ENCODE assay signal across 23 cellular contexts in the genomic region with DNA sequence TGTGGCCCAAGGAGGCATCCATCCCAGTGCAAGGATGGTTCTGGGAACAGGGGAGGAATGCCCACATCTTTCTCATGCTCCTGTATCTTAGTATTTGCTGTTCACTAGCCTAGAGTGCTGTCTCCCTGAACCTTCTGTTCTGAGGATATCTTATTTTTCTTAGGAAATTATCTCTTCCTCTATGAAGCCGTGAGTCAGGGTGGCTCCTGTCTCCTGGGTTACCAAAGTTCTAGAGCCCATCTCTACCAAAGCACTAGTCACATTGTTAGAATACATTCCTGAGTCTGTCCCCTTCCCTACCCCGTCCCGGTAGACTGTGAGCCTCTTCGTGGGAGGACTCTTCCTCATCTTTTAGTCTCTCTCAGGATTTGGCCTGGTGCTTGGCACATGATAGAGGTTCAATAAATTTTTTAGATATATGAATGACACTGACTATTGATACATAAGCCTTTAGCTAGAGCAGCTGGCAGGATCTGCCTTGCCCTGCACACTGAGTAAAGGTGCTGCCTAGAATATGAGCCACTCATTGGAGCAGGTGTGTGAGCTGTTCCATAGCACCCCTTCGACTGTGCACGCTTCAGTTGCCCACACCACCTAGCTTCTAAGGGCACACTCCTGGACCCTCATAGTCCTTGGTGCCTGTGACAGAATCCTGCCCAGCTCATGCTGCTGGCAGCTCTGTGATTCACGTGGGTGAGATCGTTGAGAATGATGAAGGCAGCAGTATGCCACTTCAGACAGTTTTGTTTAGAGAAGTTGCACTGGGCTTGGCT. TPM values are rescaled to one million over a fixed set of nuclear protein-coding genes. Genes with fewer than 3 reads are reported as not detected.
A peak's percentile ranks its signal among the peaks of the same experiment; 100 is the strongest.
DNase-seq lines count a peak whose midpoint lies in the region; ATAC-seq and TF ChIP-seq lines count a peak whose summit lies in the region.
"Had no signal": no experiment of that assay in that cellular context is flagged by ENCODE, and none has a peak within 500 bp of the region (broad histone marks: within the 10 kb centered on the region; RNA-seq: fewer than 3 reads in every experiment).

No MANE protein-coding gene starts in this region.

- H3K4me1 Mint-ChIP-seq in activated CD4-positive, alpha-beta T cell treated with anti-CD3 and anti-CD28 coated beads for 36 hours = peaks cover 54% of the 10 kb centered on the region
- H3K4me1 Mint-ChIP-seq in CD8-positive, alpha-beta T cell (ENCODE audit: low read depth) = peaks cover 70% of the 10 kb centered on the region
- peaks cover 62% of the 10 kb centered on the region for H3K4me1 Mint-ChIP-seq in activated naive CD8-positive, alpha-beta T cell (ENCODE audit: low read depth)
- H3K4me1 Mint-ChIP-seq: endodermal cell had no signal

- H3K4me3 Mint-ChIP-seq in activated CD4-positive, alpha-beta T cell treated with anti-CD3 and anti-CD28 coated beads for 36 hours = no peak overlapping the region
- H3K4me3 Mint-ChIP-seq in CD8-positive, alpha-beta T cell = peak overlapping the region; percentile 26
- peak overlapping the region; percentile 28 for H3K4me3 Mint-ChIP-seq in activated naive CD8-positive, alpha-beta T cell
- H3K4me3 Mint-ChIP-seq: B cell, endodermal cell had no signal

- no peaks in the 10 kb centered on the region for H3K27me3 ChIP-seq in CD8-positive, alpha-beta T cell (ENCODE audit: insufficient read depth, low read length)
- peaks cover 2% of the 10 kb centered on the region for H3K27me3 ChIP-seq in osteoblast (ENCODE audit: insufficient read depth, low read length)
- H3K27me3 ChIP-seq: body of pancreas had no signal

- POLR2A ChIA-PET in activated CD4-positive, alpha-beta T cell treated with anti-CD3 and anti-CD28 coated beads for 36 hours (lab: Charles Lee) = no interaction called here
- POLR2A ChIA-PET in CD8-positive, alpha-beta T cell (lab: Charles Lee) = interaction anchor here (1.8 kb wide), 1 partner anchor 18 kb away, joined by 8 read pairs; no protein-coding TSS in a partner anchor

- DNase-seq in activated CD4-positive, alpha-beta T cell treated with anti-CD3 and anti-CD28 coated beads for 36 hours = no peak
- no peak for DNase-seq in activated CD4-positive, alpha-beta T cell treated with anti-CD3 and anti-CD28 coated beads, Interleukin-2, amount 50 U/mL, for 48 hours
- DNase-seq in CD8-positive, alpha-beta T cell = peak in 1 of 7 experiments; percentile 49
- DNase-seq in osteoblast (ENCODE audit: insufficient read length, low spot score, missing footprints) = no peak
- no peak for DNase-seq in dedifferentiated amniotic fluid mesenchymal stem cell (ENCODE audit: extremely low spot score)
- DNase-seq in occipital lobe (lab: John Stamatoyannopoulos, UW) = no peak
- DNase-seq in HCEC 1CT = no peak
- DNase-seq: activated T-cell treated with anti-CD3 and anti-CD28 coated beads for 4 hours; body of pancreas; endodermal cell; kidney; NCI-H1092 treated with DMSO at 0.1 percent for 48 hours; NCI-H1930; NCI-H2227 treated with DMSO at 0.1 percent for 48 hours; OCI-M1; stimulated activated CD4-positive, alpha-beta T cell treated with anti-CD3 and anti-CD28 coated beads, Interleukin-1b, Interleukin-23, amount 100 ng/mL, for 48 hours had no signal

- peaks cover 3% of the 10 kb centered on the region for H4K20me1 ChIP-seq in osteoblast (ENCODE audit: insufficient read depth, low read length)

- H3K4me3 ChIP-seq in CD8-positive, alpha-beta T cell (ENCODE audit: low read depth, low read length) = no peak overlapping the region
- no peak overlapping the region for H3K4me3 ChIP-seq in osteoblast (ENCODE audit: insufficient read depth, low read length)
- H3K4me3 ChIP-seq: body of pancreas, lung, thoracic aorta had no signal

- no peaks in the 10 kb centered on the region for H3K9me3 ChIP-seq in CD8-positive, alpha-beta T cell (ENCODE audit: low read length)
- peaks cover 2% of the 10 kb centered on the region for H3K9me3 ChIP-seq in osteoblast (ENCODE audit: low read depth, low read length)
- H3K9me3 ChIP-seq: body of pancreas, thoracic aorta had no signal

- H3K27me3 Mint-ChIP-seq in activated CD4-positive, alpha-beta T cell treated with anti-CD3 and anti-CD28 coated beads for 36 hours = no peaks in the 10 kb centered on the region
- no peaks in the 10 kb centered on the region for H3K27me3 Mint-ChIP-seq in CD8-positive, alpha-beta T cell (ENCODE audit: low read depth)
- H3K27me3 Mint-ChIP-seq in activated naive CD8-positive, alpha-beta T cell = no peaks in the 10 kb centered on the region
- H3K27me3 Mint-ChIP-seq: B cell had no signal

- H3K4me2 ChIP-seq in osteoblast (ENCODE audit: insufficient read depth, low read length) = no peak overlapping the region

- no peak overlapping the region for H3K27ac ChIP-seq in CD8-positive, alpha-beta T cell (ENCODE audit: low read depth, low read length)
- peak overlapping the region; percentile 4 for H3K27ac ChIP-seq in osteoblast (ENCODE audit: low read depth, low read length)
- H3K27ac ChIP-seq: body of pancreas, thoracic aorta had no signal

- ATAC-seq in activated CD4-positive, alpha-beta T cell treated with anti-CD3 and anti-CD28 coated beads for 36 hours = no peak
- ATAC-seq in CD8-positive, alpha-beta T cell = no peak
- ATAC-seq: body of pancreas, HepG2, Right ventricle myocardium inferior had no signal

- peaks cover 27% of the 10 kb centered on the region for H3K36me3 ChIP-seq in CD8-positive, alpha-beta T cell (ENCODE audit: insufficient read depth, low read length)
- H3K36me3 ChIP-seq in osteoblast (ENCODE audit: insufficient read depth, low read length) = peaks cover 43% of the 10 kb centered on the region

- TF ChIP-seq CTCF in CD8-positive, alpha-beta T cell (IDR thresholded peaks at IDR 0.05) = no peak
- TF ChIP-seq CTCF in osteoblast (IDR thresholded peaks at IDR 0.05; ENCODE audit: extremely low read depth, low read depth, low read length) = no peak

- peaks cover 82% of the 10 kb centered on the region for H3K36me3 Mint-ChIP-seq in activated CD4-positive, alpha-beta T cell treated with anti-CD3 and anti-CD28 coated beads for 36 hours (ENCODE audit: low read depth)
- H3K36me3 Mint-ChIP-seq in CD8-positive, alpha-beta T cell = peaks cover 69% of the 10 kb centered on the region
- H3K36me3 Mint-ChIP-seq in activated naive CD8-positive, alpha-beta T cell = peaks cover 37% of the 10 kb centered on the region

- no peaks in the 10 kb centered on the region for H3K79me2 ChIP-seq in osteoblast (ENCODE audit: insufficient read depth, low read length)

- no peak overlapping the region for H2AFZ ChIP-seq in osteoblast (ENCODE audit: low read length)

- H3K9me3 Mint-ChIP-seq in activated CD4-positive, alpha-beta T cell treated with anti-CD3 and anti-CD28 coated beads for 36 hours (ENCODE audit: low read depth) = peaks cover 3% of the 10 kb centered on the region
- no peaks in the 10 kb centered on the region for H3K9me3 Mint-ChIP-seq in CD8-positive, alpha-beta T cell
- no peaks in the 10 kb centered on the region for H3K9me3 Mint-ChIP-seq in activated naive CD8-positive, alpha-beta T cell (ENCODE audit: low read depth)

- peak overlapping the region; percentile 42 for H3K27ac Mint-ChIP-seq in activated CD4-positive, alpha-beta T cell treated with anti-CD3 and anti-CD28 coated beads for 36 hours
- peak overlapping the region; percentile 88 for H3K27ac Mint-ChIP-seq in CD8-positive, alpha-beta T cell
- peak overlapping the region; percentile 76 for H3K27ac Mint-ChIP-seq in activated naive CD8-positive, alpha-beta T cell
- H3K27ac Mint-ChIP-seq: B cell, endodermal cell had no signal

- peaks cover 52% of the 10 kb centered on the region for H3K4me1 ChIP-seq in CD8-positive, alpha-beta T cell (ENCODE audit: insufficient read depth, low read length)
- H3K4me1 ChIP-seq in osteoblast (ENCODE audit: insufficient read depth, low read length) = no peaks in the 10 kb centered on the region
- H3K4me1 ChIP-seq: body of pancreas had no signal

- CTCF ChIA-PET in activated CD4-positive, alpha-beta T cell treated with anti-CD3 and anti-CD28 coated beads for 36 hours (lab: Charles Lee) = interaction anchor here (1.7 kb wide), 1 partner anchor 14 kb away, joined by 5 read pairs; a partner anchor contains a TSS
- CTCF ChIA-PET in CD8-positive, alpha-beta T cell (lab: Charles Lee) = interaction anchor here (1.1 kb wide), 1 partner anchor 46 kb away, joined by 6 read pairs; no protein-coding TSS in a partner anchor

- intact Hi-C loops in activated CD4-positive, alpha-beta T cell treated with anti-CD3 and anti-CD28 coated beads for 36 hours (cut with DNase I, micrococcal nuclease) = no loop called here
- intact Hi-C loops in CD8-positive, alpha-beta T cell (cut with DNase I, micrococcal nuclease) = no loop called here

RNA-seq across cellular contexts. Expression of a gene that starts 13.3 kb away (rescaled TPM):
- 10 to 100 TPM; 17.5 to 20.1 TPM for total RNA-seq in activated CD4-positive, alpha-beta T cell treated with anti-CD3 and anti-CD28 coated beads for 36 hours
- total RNA-seq in CD8-positive, alpha-beta T cell = 10 to 100 TPM; 86.1 to 95.8 TPM
- total RNA-seq in osteoblast = not detected in 2 replicates
- not detected for total RNA-seq in occipital lobe
- total RNA-seq: endodermal cell, skeletal muscle tissue had no signal

RNA-seq across cellular contexts. Expression of a gene that starts 26.7 kb away (rescaled TPM):
- 1 to 10 TPM; 3.1 to 3.5 TPM for total RNA-seq in activated CD4-positive, alpha-beta T cell treated with anti-CD3 and anti-CD28 coated beads for 36 hours
- total RNA-seq in CD8-positive, alpha-beta T cell = 1 to 10 TPM; 2.5 to 3.9 TPM
- total RNA-seq in osteoblast = 4.3 and 4.4 TPM in 2 replicates
- 3.0 TPM for total RNA-seq in occipital lobe

Comparison
In these comparisons a context has a peak if more than half of its experiments do, and no peak if none do; other contexts are left out.
1. RNA of a gene that starts 13.3 kb away (total RNA-seq): 86.1 to 95.8 TPM in CD8-positive, alpha-beta T cell and 17.5 to 20.1 TPM in activated CD4-positive, alpha-beta T cell treated with anti-CD3 and anti-CD28 coated beads for 36 hours; not detected in osteoblast and not detected in occipital lobe (single experiment); every median in the first group is over 10 times any median in the second.
2. Peak in every context shown above with its lines, with median percentiles within 50 percentile points of each other: H3K27ac Mint-ChIP-seq.